In the genomic region with DNA sequence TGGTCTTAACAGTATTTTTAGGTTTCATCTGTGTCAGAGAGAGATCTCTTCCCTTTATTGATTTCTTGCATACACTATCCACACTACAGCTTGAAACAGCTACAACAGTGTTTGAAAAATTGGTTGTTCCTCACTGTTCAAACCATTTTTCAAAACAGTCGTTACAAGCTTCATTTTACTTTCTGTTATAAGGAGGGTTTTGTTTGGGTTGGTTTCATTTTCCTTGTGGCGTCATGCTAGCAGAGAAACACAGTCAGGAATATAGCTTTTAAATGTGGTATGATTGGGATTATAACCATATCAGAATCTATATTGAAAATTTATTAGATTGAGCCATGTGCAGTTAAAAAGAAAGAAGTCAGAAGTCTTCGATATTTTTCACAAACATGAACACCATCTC, we compare ENCODE assay signal across 9 cellular contexts.
DNase-seq lines count a peak whose midpoint lies in the region; ATAC-seq, FAIRE-seq and TF ChIP-seq lines count a peak whose summit lies in the region.
"Had no signal": no experiment of that assay in that cellular context is flagged by ENCODE, and none has a peak within 500 bp of the region (broad histone marks: within the 10 kb centered on the region; RNA-seq: fewer than 3 reads in every experiment).

No MANE protein-coding gene starts in this region.

- H3K27ac ChIP-seq in KOPT-K1 (ENCODE audit: low read depth, low read length, poor library complexity, severe bottlenecking) (peak overlapping the region; percentile 6), stomach (peak overlapping the region in 4 of 5 donors; percentile 24 to 78 (median 70))
- H3K27ac ChIP-seq: VCaP had no signal

- TF ChIP-seq EP300 in stomach (IDR thresholded peaks at IDR 0.05): no peak

- no peaks in the 10 kb centered on the region for H3K36me3 ChIP-seq in KOPT-K1 (ENCODE audit: insufficient read depth, low read length)
- H3K36me3 ChIP-seq in stomach: no peaks in the 10 kb centered on the region

- ATAC-seq in GM19025 (IDR thresholded peaks at IDR 0.05; ENCODE audit: low read depth, unreplicated experiment) (peak; percentile 50), left cardiac atrium (peak; percentile 27 to 35)

- H3K9me3 ChIP-seq in KOPT-K1 (ENCODE audit: insufficient read depth, low read length, poor library complexity, severe bottlenecking) (no peaks in the 10 kb centered on the region), stomach (no peaks in the 10 kb centered on the region)

- WGBS in stomach, 5 donors: 37 to 55% (median 37%) methylated on average over 3 of the region's 3 CpGs

- DNase-seq in left cardiac atrium (no peak), stomach (no peak), posterior cingulate gyrus (no peak), pons (ENCODE audit: low spot score) (no peak), RCC 7860 (ENCODE audit: low spot score) (no peak), NCI-H446 (lab: John Stamatoyannopoulos, UW) (no peak)

- peaks cover 3 to 29% (median 10%) of the 10 kb centered on the region in 4 donors for H3K4me1 ChIP-seq in stomach

- no peak for FAIRE-seq in RCC 7860 (lab: Jason Lieb, UNC)

- no peak for TF ChIP-seq CTCF in stomach (IDR thresholded peaks at IDR 0.05)

- no peak for TF ChIP-seq POLR2A in stomach (IDR thresholded peaks at IDR 0.05)

- intact Hi-C loops in left cardiac atrium (cut with DNase I): no loop called here
- intact Hi-C loops in stomach (cut with DNase I; ENCODE audit: low total_unique reads): no loop called here
- intact Hi-C loops in posterior cingulate gyrus (cut with DNase I): no loop called here

- no peaks in the 10 kb centered on the region for H3K27me3 ChIP-seq in stomach

- H3K4me3 ChIP-seq in stomach: peak overlapping the region in 3 of 4 donors; percentile 1 to 27 (median 11)
